In genomic region chr16:29707160-29707559, GRCh38 we compare ENCODE assay signal across 1 cellular context. TPM values are rescaled to one million over a fixed set of nuclear protein-coding genes. Genes with fewer than 3 reads are reported as not detected.
"Had no signal": no experiment of that assay in that cellular context is flagged by ENCODE, and none has a peak within 500 bp of the region (broad histone marks: within the 10 kb centered on the region; RNA-seq: fewer than 3 reads in every experiment).

No MANE protein-coding gene starts in this region.

RNA-seq across cellular contexts. Expression of gene C16orf54, which starts 38.6 kb away (rescaled TPM):
- polyA plus RNA-seq: neural cell had no signal
